ENCODE assay signal across 7 cellular contexts in genomic region chr10:2873769-2874168, GRCh38.
"Had no signal": no experiment of that assay in that cellular context is flagged by ENCODE, and none has a peak within 500 bp of the region (broad histone marks: within the 10 kb centered on the region; RNA-seq: fewer than 3 reads in every experiment).

No MANE protein-coding gene starts in this region.

- H3K4me1 Mint-ChIP-seq: IgD-negative memory B cell had no signal

- H3K36me3 Mint-ChIP-seq: IgD-negative memory B cell had no signal

- H3K9me3 Mint-ChIP-seq: H9 had no signal

- H3K4me3 ChIP-seq: GM23248 had no signal

- H2AFZ ChIP-seq: GM23248 had no signal

- ATAC-seq: HepG2 had no signal

- H3K27ac Mint-ChIP-seq: H9, IgD-negative memory B cell had no signal

- H3K4me3 Mint-ChIP-seq: H9, IgD-negative memory B cell had no signal

- H3K9ac ChIP-seq: GM23248 had no signal

- H3K27ac ChIP-seq: GM23248, HL-60 had no signal

- DNase-seq: GM23248, H9, HCEC 1CT, KBM-7 had no signal
